In the genomic region with DNA sequence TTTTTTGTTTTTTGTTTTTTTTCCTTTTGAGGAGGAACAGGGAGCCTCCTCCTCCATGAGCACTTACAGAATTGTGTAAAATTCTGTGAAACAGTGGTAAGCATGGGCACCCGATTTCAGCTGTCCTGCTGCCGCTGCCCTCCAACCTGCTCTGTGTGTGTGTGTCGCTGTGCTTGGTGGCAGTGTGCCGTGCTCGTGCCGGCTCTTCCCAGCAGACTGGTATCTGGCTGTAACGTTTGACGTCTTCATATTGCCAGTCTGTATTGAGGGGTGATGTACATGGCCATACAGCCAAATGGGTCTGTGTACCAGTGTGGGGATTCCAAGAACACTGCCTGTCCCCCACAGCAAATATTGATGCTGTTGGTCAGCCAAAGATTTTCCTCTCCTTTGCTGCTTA, we compare ENCODE assay signal across 15 cellular contexts.
DNase-seq lines count a peak whose midpoint lies in the region; ATAC-seq and TF ChIP-seq lines count a peak whose summit lies in the region.
"Had no signal": no experiment of that assay in that cellular context is flagged by ENCODE, and none has a peak within 500 bp of the region (broad histone marks: within the 10 kb centered on the region; RNA-seq: fewer than 3 reads in every experiment).

No MANE protein-coding gene starts in this region.

- H3K4me3 Mint-ChIP-seq in MCF 10A (ENCODE audit: unreplicated experiment): peak overlapping the region; percentile 1
- H3K4me3 Mint-ChIP-seq: CD8-positive, alpha-beta T cell; GM23338 had no signal

- peaks cover 51% of the 10 kb centered on the region for H3K36me3 Mint-ChIP-seq in MCF 10A (ENCODE audit: insufficient read depth, unreplicated experiment)
- H3K36me3 Mint-ChIP-seq: CD8-positive, alpha-beta T cell had no signal

- no peaks in the 10 kb centered on the region for H3K27me3 ChIP-seq in BLaER1
- no peaks in the 10 kb centered on the region for H3K27me3 ChIP-seq in osteoblast (ENCODE audit: insufficient read depth, low read length)
- H3K27me3 ChIP-seq: neutrophil had no signal

- H3K9ac ChIP-seq in BLaER1: peak overlapping the region; percentile 46; the same call in 1 of the 2 replicates

- peak overlapping the region; percentile 56 for H3K27ac ChIP-seq in BLaER1
- peak overlapping the region; percentile 87 for H3K27ac ChIP-seq in osteoblast (ENCODE audit: low read depth, low read length)
- H3K27ac ChIP-seq: cardiac muscle cell, neutrophil had no signal

- no peaks in the 10 kb centered on the region for H3K9me3 Mint-ChIP-seq in MCF 10A (ENCODE audit: unreplicated experiment)
- H3K9me3 Mint-ChIP-seq: CD8-positive, alpha-beta T cell; GM23338 had no signal

- no TSS peak for BruUV-seq in MCF 10A (replicated peaks; lab: Mats Ljungman, UMichigan)

- H3K4me2 ChIP-seq in BLaER1 (peak overlapping the region; percentile 88), osteoblast (ENCODE audit: insufficient read depth, low read length) (peak overlapping the region; percentile 33)
- H3K4me2 ChIP-seq: GM23338 had no signal

- CTCF ChIA-PET in MCF 10A (lab: Yijun Ruan, JAX): interaction anchor here (0.8 to 1.4 kb wide), 5 partner anchors 10 to 254 kb away, joined by 3 to 5 read pairs (median 4); no protein-coding TSS in a partner anchor

- H3K4me3 ChIP-seq in BLaER1 (no peak overlapping the region), osteoblast (ENCODE audit: insufficient read depth, low read length) (no peak overlapping the region)
- H3K4me3 ChIP-seq: cardiac muscle cell, GM23338 had no signal

- H3K4me1 ChIP-seq in BLaER1: peaks cover 22% of the 10 kb centered on the region
- H3K4me1 ChIP-seq in osteoblast (ENCODE audit: insufficient read depth, low read length): peaks cover 25% of the 10 kb centered on the region

- ATAC-seq in HG02763 (IDR thresholded peaks at IDR 0.05; ENCODE audit: unreplicated experiment) (peak; percentile 5), left colon (no peak)
- ATAC-seq: GM23338 had no signal

- H3K9me3 ChIP-seq in BLaER1 (no peaks in the 10 kb centered on the region), osteoblast (ENCODE audit: low read depth, low read length) (no peaks in the 10 kb centered on the region)
- H3K9me3 ChIP-seq: neutrophil had no signal

- no peak overlapping the region for H2AFZ ChIP-seq in osteoblast (ENCODE audit: low read length)
- H2AFZ ChIP-seq: GM23338 had no signal

- intact Hi-C loops in MCF 10A (cut with micrococcal nuclease): loop anchor here (1.0 to 2.0 kb wide), 3 partner anchors 21 to 253 kb away; no protein-coding TSS in a partner anchor
- intact Hi-C loops in left colon (cut with DNase I, micrococcal nuclease): no loop called here

- peaks cover 24% of the 10 kb centered on the region for H3K4me1 Mint-ChIP-seq in MCF 10A (ENCODE audit: insufficient read depth, unreplicated experiment)

- H3K27ac Mint-ChIP-seq in MCF 10A (ENCODE audit: low read depth, unreplicated experiment): peak overlapping the region; percentile 87
- H3K27ac Mint-ChIP-seq: CD8-positive, alpha-beta T cell had no signal

- POLR2A ChIA-PET in MCF 10A (lab: Yijun Ruan, JAX): interaction anchor here (0.7 kb wide), 1 partner anchor 206 kb away, joined by 3 read pairs; no protein-coding TSS in a partner anchor

- DNase-seq in MCF 10A (ENCODE audit: unreplicated experiment) (no peak), osteoblast (ENCODE audit: insufficient read length, low spot score, missing footprints) (no peak), GM13976 (ENCODE audit: low spot score) (no peak), left colon (no peak), NAMALWA (ENCODE audit: low spot score) (no peak), NCI-H1105 treated with DMSO at 0.1 percent for 48 hours (lab: John Stamatoyannopoulos, UW) (no peak)
- DNase-seq: activated CD4-positive, alpha-beta T cell treated with anti-CD3 and anti-CD28 coated beads, Interleukin-2, amount 50 U/mL, for 1 hour; NCI-H2171 treated with DMSO at 0.1 percent for 48 hours; RPMI8226 had no signal

- H3K36me3 ChIP-seq in BLaER1 (peaks cover 94% of the 10 kb centered on the region), osteoblast (ENCODE audit: insufficient read depth, low read length) (peaks cover 37% of the 10 kb centered on the region)
- H3K36me3 ChIP-seq: cardiac muscle cell, neutrophil had no signal

- TF ChIP-seq CTCF in MCF 10A (IDR thresholded peaks at IDR 0.05; ENCODE audit: unreplicated experiment): no peak
- no peak for TF ChIP-seq CTCF in osteoblast (IDR thresholded peaks at IDR 0.05; ENCODE audit: extremely low read depth, low read depth, low read length)
- TF ChIP-seq CTCF in GM13976 (IDR thresholded peaks at IDR 0.05; ENCODE audit: borderline replicate concordance, control extremely low read depth, extremely low read depth, insufficient read depth, missing control alignments): no peak

- no peaks in the 10 kb centered on the region for H3K79me2 ChIP-seq in osteoblast (ENCODE audit: insufficient read depth, low read length)

- peaks cover 9% of the 10 kb centered on the region; the same call in 1 of the 2 replicates for H4K20me1 ChIP-seq in BLaER1
- H4K20me1 ChIP-seq in osteoblast (ENCODE audit: insufficient read depth, low read length): no peaks in the 10 kb centered on the region

- H3K27me3 Mint-ChIP-seq in MCF 10A (ENCODE audit: insufficient read depth, unreplicated experiment): no peaks in the 10 kb centered on the region

- in situ Hi-C loops in GM13976 (cut with MboI; ENCODE audit: low sequenced_read_pairs, unreplicated experiment): no loop called here
